ENCODE assay signal across 8 cellular contexts in the genomic region with DNA sequence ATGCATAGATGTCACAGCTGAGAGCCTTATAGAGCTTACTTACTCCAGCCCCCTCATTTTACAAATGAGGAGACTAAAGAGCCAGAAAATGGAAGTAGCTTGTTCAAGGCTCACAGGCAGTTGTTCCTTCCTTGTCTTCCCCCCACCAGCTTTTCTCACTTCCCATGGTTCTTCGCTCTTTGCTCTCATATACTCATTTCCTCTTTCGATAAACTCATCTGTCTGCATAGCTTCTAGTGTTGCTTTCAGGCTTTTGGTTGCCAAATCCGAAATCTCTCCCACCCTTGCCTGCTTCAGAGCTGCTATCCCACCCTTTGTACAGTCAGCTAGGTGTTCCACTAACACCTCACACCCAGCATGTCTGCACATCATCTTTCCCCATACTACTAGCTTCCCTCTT. TPM values are rescaled to one million over a fixed set of nuclear protein-coding genes. Genes with fewer than 3 reads are reported as not detected.
DNase-seq lines count a peak whose midpoint lies in the region; ATAC-seq and TF ChIP-seq lines count a peak whose summit lies in the region.

No MANE protein-coding gene starts in this region.

- TF ChIP-seq CTCF in GM12875 (IDR thresholded peaks at IDR 0.05; ENCODE audit: borderline replicate concordance, insufficient read depth, low read depth, low read length) (no peak), NB4 (IDR thresholded peaks at IDR 0.05; ENCODE audit: low read depth, low read length) (no peak), heart right ventricle (IDR thresholded peaks at IDR 0.05) (no peak)

- H3K4me3 ChIP-seq in GM12875 (ENCODE audit: low read depth, low read length) (peak overlapping the region; percentile 33), NB4 (ENCODE audit: low read depth, low read length) (peak overlapping the region; percentile 87), GM23248 (no peak overlapping the region), heart right ventricle (peak overlapping the region in 3 of 10 donors; percentile 7 to 50 (median 11)), MG63 (no peak overlapping the region)

- H3K79me2 ChIP-seq in GM23248 (ENCODE audit: insufficient read depth): no peaks in the 10 kb centered on the region

- H3K9me2 ChIP-seq in GM23248 (ENCODE audit: insufficient read depth): no peaks in the 10 kb centered on the region

- no peaks in the 10 kb centered on the region for H3K27me3 ChIP-seq in GM23248 (replicated peaks; ENCODE audit: insufficient read depth)
- H3K27me3 ChIP-seq in heart right ventricle: no peaks in the 10 kb centered on the region
- no peaks in the 10 kb centered on the region for H3K27me3 ChIP-seq in MG63

- H3K4me1 ChIP-seq in GM23248 (ENCODE audit: insufficient read depth): no peaks in the 10 kb centered on the region
- H3K4me1 ChIP-seq in heart right ventricle: no peaks in the 10 kb centered on the region

- peak; percentile 19 for TF ChIP-seq POLR2A in NB4 (IDR thresholded peaks at IDR 0.05; ENCODE audit: extremely low read depth, insufficient read length)

- H3F3A ChIP-seq in GM23248 (ENCODE audit: insufficient read depth): no peaks in the 10 kb centered on the region

- H3K36me3 ChIP-seq in GM23248 (ENCODE audit: low read depth) (no peaks in the 10 kb centered on the region), heart right ventricle (no peaks in the 10 kb centered on the region), MG63 (no peaks in the 10 kb centered on the region)

- no peak overlapping the region for H3K9ac ChIP-seq in GM23248

- intact Hi-C loops in heart right ventricle (cut with DNase I): no loop called here

- no peaks in the 10 kb centered on the region for H3K9me3 ChIP-seq in GM23248 (ENCODE audit: low read depth)
- H3K9me3 ChIP-seq in heart right ventricle: no peaks in the 10 kb centered on the region
- no peaks in the 10 kb centered on the region for H3K9me3 ChIP-seq in MG63

- ATAC-seq in GM21576 (IDR thresholded peaks at IDR 0.05; ENCODE audit: unreplicated experiment): peak; percentile 72
- no peak for ATAC-seq in heart right ventricle

- H3K27ac ChIP-seq in GM23248 (no peak overlapping the region), heart right ventricle (peak overlapping the region in 1 of 10 donors; percentile 80)

- in situ Hi-C loops in GM23248 (cut with MboI): loop anchor here (25.0 kb wide), 1 partner anchor 436 kb away; no protein-coding TSS in a partner anchor

- no peaks in the 10 kb centered on the region for H4K20me1 ChIP-seq in GM23248 (ENCODE audit: insufficient read depth)

- no peak overlapping the region for H2AFZ ChIP-seq in GM23248

- no peak overlapping the region for H3K4me2 ChIP-seq in GM23248 (ENCODE audit: unreplicated experiment)

- 74 to 86% methylated on average over 3 of the region's 3 CpGs for WGBS in GM23248 (ENCODE audit: low coverage in 1 of 2, low lambda C conversion rate in 2 of 2, missing lambda C conversion rate in 2 of 2), 2 experiments
- WGBS in heart right ventricle, 2 donors: 61 to 75% methylated on average over 3 of the region's 3 CpGs

- peak; percentile 79 for DNase-seq in NB4 (ENCODE audit: low read depth)
- peak; percentile 10 for DNase-seq in globus pallidus (ENCODE audit: low spot score)
- no peak for DNase-seq in GM23248
- DNase-seq in heart right ventricle: no peak
- no peak for DNase-seq in MG63
- no peak for DNase-seq in iPS-NIHi7 (ENCODE audit: extremely low spot score)

RNA-seq across cellular contexts. Expression of gene GJB1, which starts 25.0 kb away (rescaled TPM):
- not detected in 2 replicates for total RNA-seq in GM23248 (2014; rRNA removed; shearing (Covaris generic))
- polyA plus RNA-seq in GM23248 (2016; fragmentation: Nextera tagmentation; extraction: Ambion mirVana) (not detected in 2 replicates), heart right ventricle (not detected)
- not detected for total RNA-seq in heart right ventricle
- total RNA-seq in MG63 (2014; rRNA removed; shearing (Covaris generic); ENCODE audit: low replicate concordance): not detected in 2 replicates

RNA-seq across cellular contexts. Expression of gene NLGN3, which starts 53.4 kb away (rescaled TPM):
- 0.11 and 0.63 TPM in 2 replicates for total RNA-seq in GM23248 (2014; rRNA removed; shearing (Covaris generic))
- polyA plus RNA-seq in GM23248 (2016; fragmentation: Nextera tagmentation; extraction: Ambion mirVana) (0.10 and 0.34 TPM in 2 replicates), heart right ventricle (under 1 TPM; 0.16 to 0.51 TPM)
- under 1 TPM; 0.23 to 0.94 (median 0.55) TPM for total RNA-seq in heart right ventricle
- 0.07 and 0.10 TPM in 2 replicates for total RNA-seq in MG63 (2014; rRNA removed; shearing (Covaris generic); ENCODE audit: low replicate concordance)

RNA-seq across cellular contexts. Expression of gene ZMYM3, which starts 55.9 kb away (rescaled TPM):
- 14.7 and 14.8 TPM in 2 replicates for total RNA-seq in GM23248 (2014; rRNA removed; shearing (Covaris generic))
- polyA plus RNA-seq in GM23248 (2016; fragmentation: Nextera tagmentation; extraction: Ambion mirVana) (7.7 TPM in 2 replicates), heart right ventricle (1 to 10 TPM; 4.4 to 6.2 TPM)
- 10 to 100 TPM; 10.3 to 18.7 (median 16.5) TPM for total RNA-seq in heart right ventricle
- 2.7 and 10.0 TPM in 2 replicates for total RNA-seq in MG63 (2014; rRNA removed; shearing (Covaris generic); ENCODE audit: low replicate concordance)

Comparison
In these comparisons a context has a peak if more than half of its experiments do, and no peak if none do; other contexts are left out.
1. H3K4me3 ChIP-seq: peak in GM12875 (single experiment) and NB4 (single experiment); none in GM23248 (single experiment) and MG63 (single experiment).
2. DNase-seq: peak in NB4 (single experiment) and globus pallidus (single experiment); none in GM23248 (single experiment), heart right ventricle (0 of 2), MG63 (single experiment) and iPS-NIHi7 (single experiment).